Comparison of ENCODE assay signal across 14 cellular contexts in the genomic region with DNA sequence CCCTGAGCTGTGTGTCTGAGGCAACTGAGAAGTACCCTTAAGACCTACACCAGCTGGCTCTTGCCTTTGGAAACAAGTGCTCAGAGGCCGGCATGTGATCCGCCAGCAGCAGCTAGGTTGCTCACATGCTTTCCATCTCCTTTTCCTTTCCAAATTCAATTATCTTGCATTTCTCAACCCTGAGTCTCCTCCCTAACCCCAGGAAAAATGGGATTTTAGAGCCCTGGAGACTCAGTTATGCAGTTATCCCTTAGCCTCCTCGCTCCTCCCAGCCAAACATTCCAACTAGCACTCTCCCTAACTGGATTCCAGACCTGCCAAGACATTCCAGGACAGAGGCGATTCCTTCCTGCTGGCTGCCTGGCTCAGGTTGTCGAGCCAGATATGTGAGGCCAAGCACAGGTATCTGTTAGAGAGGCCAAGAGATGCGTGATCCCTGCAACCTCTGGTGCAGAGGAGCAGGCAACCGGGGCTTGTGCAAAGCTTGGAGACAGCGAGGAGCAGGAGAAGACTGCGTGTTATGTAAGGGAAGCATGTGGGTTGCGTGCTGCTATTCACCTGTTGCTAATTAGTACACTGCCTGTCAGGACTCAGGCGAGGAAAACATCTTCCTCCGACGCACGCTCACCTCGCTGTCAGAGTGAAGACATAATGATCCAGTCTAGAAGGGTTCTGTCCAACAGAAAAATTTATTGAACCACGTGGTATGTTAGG.
DNase-seq lines count a peak whose midpoint lies in the region; ATAC-seq and TF ChIP-seq lines count a peak whose summit lies in the region.
"Had no signal": no experiment of that assay in that cellular context is flagged by ENCODE, and none has a peak within 500 bp of the region (broad histone marks: within the 10 kb centered on the region; RNA-seq: fewer than 3 reads in every experiment).

No MANE protein-coding gene starts in this region.

- H3K4me3 ChIP-seq in H7 (ENCODE audit: insufficient read depth, low read depth, low read length): no peak overlapping the region
- H3K4me3 ChIP-seq in skeletal muscle tissue (ENCODE audit: low read length in 3 of 3): peak overlapping the region; percentile 1 to 58 (median 22)
- H3K4me3 ChIP-seq: coronary artery, skin epidermis had no signal

- ATAC-seq in HG02870 (IDR thresholded peaks at IDR 0.05; ENCODE audit: unreplicated experiment): no peak

- peaks cover 63 to 68% (median 66%) of the 10 kb centered on the region in 3 donors for H3K4me1 ChIP-seq in skeletal muscle tissue (ENCODE audit: control insufficient read depth in 3 of 3, insufficient read depth in 3 of 3, low read length in 3 of 3)

- no peaks in the 10 kb centered on the region for H3K9me3 ChIP-seq in skeletal muscle tissue (ENCODE audit: control insufficient read depth in 3 of 3, low read length in 3 of 3)

- H3K27me3 ChIP-seq in H7 (ENCODE audit: control insufficient read depth, insufficient read depth, low read length): no peaks in the 10 kb centered on the region
- no peaks in the 10 kb centered on the region for H3K27me3 ChIP-seq in skeletal muscle tissue (ENCODE audit: control insufficient read depth in 3 of 3, insufficient read depth in 3 of 3, low read length in 3 of 3)

- DNase-seq in H7 (peak; percentile 49), caudate nucleus (lab: John Stamatoyannopoulos, UW) (peak in 47 of 61 donors; percentile 16 to 94 (median 67)), left kidney (ENCODE audit: low read depth, low spot score) (peak; percentile 47), GF-D8 (lab: John Stamatoyannopoulos, UW) (no peak), GM20000 (ENCODE audit: low spot score) (no peak), NOMO-1 treated with DMSO at 0.1 percent for 48 hours (lab: John Stamatoyannopoulos, UW; ENCODE audit: unreplicated experiment) (no peak)
- DNase-seq: activated CD4-positive, alpha-beta memory T cell treated with anti-CD3 and anti-CD28 coated beads, Interleukin-2, amount 10 ng/mL, durations not matched to agents 7 days and 5 days; activated naive CD4-positive, alpha-beta T cell treated with anti-CD3 and anti-CD28 coated beads, Interleukin-2, amount 50 U/mL, for 16 hours; foreskin melanocyte; mesenchymal stem cell had no signal

- peak overlapping the region; percentile 80 for H3K27ac ChIP-seq in caudate nucleus (ENCODE audit: low read depth, low read length)
- H3K27ac ChIP-seq in skeletal muscle tissue (ENCODE audit: low read depth, low read length): peak overlapping the region; percentile 58

- no peak for TF ChIP-seq CTCF in GM20000 (IDR thresholded peaks at IDR 0.05; ENCODE audit: extremely low read depth, missing control alignments)

- peak overlapping the region in 2 of 3 donors; percentile 60 to 68 for H3K9ac ChIP-seq in skeletal muscle tissue (ENCODE audit: low read depth in 1 of 3, low read length in 3 of 3)

- H3K36me3 ChIP-seq in H7 (replicated peaks; ENCODE audit: control insufficient read depth, insufficient read depth, low read length) (no peaks in the 10 kb centered on the region), skeletal muscle tissue (ENCODE audit: control insufficient read depth in 3 of 3, insufficient read depth in 3 of 3, low read length in 3 of 3) (no peaks in the 10 kb centered on the region)

Comparison
In these comparisons a context has a peak if more than half of its experiments do, and no peak if none do; other contexts are left out.
1. DNase-seq: peak in H7 (single experiment), caudate nucleus (47 of 61) and left kidney (single experiment); none in GF-D8 (single experiment), GM20000 (single experiment) and NOMO-1 treated with DMSO at 0.1 percent for 48 hours (single experiment).